ENCODE assay signal across 31 cellular contexts in the genomic region with DNA sequence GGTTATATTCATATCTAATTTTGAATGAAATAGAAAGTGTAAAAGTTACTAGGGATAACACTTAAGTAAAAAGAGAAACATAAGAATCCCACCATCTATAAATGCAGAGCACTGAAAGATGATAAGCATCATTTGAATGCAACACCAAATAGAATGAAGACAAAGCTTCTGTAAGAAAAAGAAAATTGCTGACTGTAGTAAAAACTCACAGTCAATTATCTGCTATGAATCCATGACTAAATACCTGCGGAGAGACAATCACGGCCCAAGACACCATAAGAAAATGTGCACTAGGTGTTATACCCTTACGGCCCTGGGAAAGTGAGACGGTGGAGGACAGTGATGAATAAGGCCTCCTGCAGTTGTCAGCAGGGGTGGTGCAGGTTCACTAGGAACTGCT. TPM values are rescaled to one million over a fixed set of nuclear protein-coding genes. Genes with fewer than 3 reads are reported as not detected.
"Had no signal": no experiment of that assay in that cellular context is flagged by ENCODE, and none has a peak within 500 bp of the region (broad histone marks: within the 10 kb centered on the region; RNA-seq: fewer than 3 reads in every experiment).

No MANE protein-coding gene starts in this region.

- H3K27ac ChIP-seq: brain microvascular endothelial cell, coronary artery, dorsolateral prefrontal cortex had no signal

- H3K36me3 ChIP-seq: brain microvascular endothelial cell had no signal

- H3K4me3 Mint-ChIP-seq: activated CD4-positive, alpha-beta memory T cell treated with anti-CD3 and anti-CD28 coated beads, Interleukin-2, amount 10 ng/mL, durations not matched to agents 7 days and 5 days; activated CD4-positive, alpha-beta T cell treated with anti-CD3 and anti-CD28 coated beads, Interleukin-2, amount 10 ng/mL, durations not matched to agents 7 days and 5 days; activated naive CD8-positive, alpha-beta T cell; activated T-cell treated with anti-CD3 and anti-CD28 coated beads, Interleukin-2, amount 50 U/mL, for 24 hours; activated T-cell treated with anti-CD3 and anti-CD28 coated beads, Interleukin-2, amount 50 U/mL, for 72 hours; central memory CD8-positive, alpha-beta T cell; dendritic cell treated with granulocyte-macrophage colony-stimulating factor and Interleukin-4, amounts not matched to agents 40 ng/mL and 50 ng/mL, for 4 days; endodermal cell had no signal

- H3K27me3 ChIP-seq: brain microvascular endothelial cell, dorsolateral prefrontal cortex had no signal

- H3K27me3 Mint-ChIP-seq: dendritic cell treated with granulocyte-macrophage colony-stimulating factor and Interleukin-4, amounts not matched to agents 40 ng/mL and 50 ng/mL, for 4 days had no signal

- FAIRE-seq: astrocyte, bronchial epithelial cell, frontal cortex had no signal

- H3K4me1 Mint-ChIP-seq: activated CD4-positive, alpha-beta memory T cell treated with anti-CD3 and anti-CD28 coated beads, Interleukin-2, amount 10 ng/mL, durations not matched to agents 7 days and 5 days; activated CD4-positive, alpha-beta T cell treated with anti-CD3 and anti-CD28 coated beads, Interleukin-2, amount 10 ng/mL, durations not matched to agents 7 days and 5 days; central memory CD8-positive, alpha-beta T cell; endodermal cell had no signal

- H3K27ac Mint-ChIP-seq: activated CD4-positive, alpha-beta memory T cell treated with anti-CD3 and anti-CD28 coated beads, Interleukin-2, amount 10 ng/mL, durations not matched to agents 7 days and 5 days; activated CD4-positive, alpha-beta T cell treated with anti-CD3 and anti-CD28 coated beads, Interleukin-2, amount 10 ng/mL, durations not matched to agents 7 days and 5 days; activated naive CD8-positive, alpha-beta T cell; activated T-cell treated with anti-CD3 and anti-CD28 coated beads, Interleukin-2, amount 50 U/mL, for 24 hours; activated T-cell treated with anti-CD3 and anti-CD28 coated beads, Interleukin-2, amount 50 U/mL, for 72 hours; dendritic cell treated with granulocyte-macrophage colony-stimulating factor and Interleukin-4, amounts not matched to agents 40 ng/mL and 50 ng/mL, for 4 days; endodermal cell had no signal

- DNase-seq: activated CD4-positive, alpha-beta memory T cell treated with anti-CD3 and anti-CD28 coated beads, Interleukin-2, amount 10 ng/mL, durations not matched to agents 7 days and 5 days; activated CD4-positive, alpha-beta T cell treated with anti-CD3 and anti-CD28 coated beads for 1 hour; activated CD4-positive, alpha-beta T cell treated with anti-CD3 and anti-CD28 coated beads for 4 hours; activated CD4-positive, alpha-beta T cell treated with anti-CD3 and anti-CD28 coated beads, Interleukin-2, amount 10 ng/mL, durations not matched to agents 7 days and 5 days; activated CD4-positive, alpha-beta T cell treated with anti-CD3 and anti-CD28 coated beads, Interleukin-2, amount 50 U/mL, for 4 hours; activated CD4-positive, CD25-positive, alpha-beta regulatory T cell; activated CD8-positive, alpha-beta memory T cell treated with anti-CD3 and anti-CD28 coated beads, Interleukin-2, amount 50 U/mL, for 48 hours; activated gamma-delta T cell; activated naive CD4-positive, alpha-beta T cell; activated naive CD4-positive, alpha-beta T cell treated with anti-CD3 and anti-CD28 coated beads, Interleukin-2, amount 50 U/mL, for 16 hours; activated T-cell treated with anti-CD3 and anti-CD28 coated beads for 4 hours; activated T-cell treated with anti-CD3 and anti-CD28 coated beads, Interleukin-2, amount 50 U/mL, for 24 hours; activated T-cell treated with anti-CD3 and anti-CD28 coated beads, Interleukin-2, amount 50 U/mL, for 72 hours; amniotic stem cell; anterior cingulate cortex; brain microvascular endothelial cell; dorsolateral prefrontal cortex; effector memory CD4-positive, alpha-beta T cell; endodermal cell; foreskin fibroblast; head of caudate nucleus; T-helper 2 cell had no signal

- H3K9me3 Mint-ChIP-seq: activated CD4-positive, alpha-beta memory T cell treated with anti-CD3 and anti-CD28 coated beads, Interleukin-2, amount 10 ng/mL, durations not matched to agents 7 days and 5 days; activated CD4-positive, alpha-beta T cell treated with anti-CD3 and anti-CD28 coated beads, Interleukin-2, amount 10 ng/mL, durations not matched to agents 7 days and 5 days; activated T-cell treated with anti-CD3 and anti-CD28 coated beads, Interleukin-2, amount 50 U/mL, for 24 hours; activated T-cell treated with anti-CD3 and anti-CD28 coated beads, Interleukin-2, amount 50 U/mL, for 72 hours; central memory CD8-positive, alpha-beta T cell; dendritic cell treated with granulocyte-macrophage colony-stimulating factor and Interleukin-4, amounts not matched to agents 40 ng/mL and 50 ng/mL, for 4 days; endodermal cell had no signal

- H3K36me3 Mint-ChIP-seq: activated naive CD8-positive, alpha-beta T cell had no signal

- ATAC-seq: activated T-cell treated with anti-CD3 and anti-CD28 coated beads, Interleukin-2, amount 50 U/mL, for 72 hours; esophagus mucosa had no signal

- H3K4me3 ChIP-seq: coronary artery, dorsolateral prefrontal cortex had no signal

RNA-seq across cellular contexts. Expression of gene OSR1, which starts 45.4 kb away (rescaled TPM):
- total RNA-seq: activated CD4-positive, alpha-beta memory T cell treated with anti-CD3 and anti-CD28 coated beads, Interleukin-2, amount 10 ng/mL, durations not matched to agents 7 days and 5 days; activated CD4-positive, alpha-beta T cell treated with anti-CD3 and anti-CD28 coated beads, Interleukin-2, amount 10 ng/mL, durations not matched to agents 7 days and 5 days; activated T-cell treated with anti-CD3 and anti-CD28 coated beads, Interleukin-2, amount 50 U/mL, for 72 hours; endodermal cell; epithelial cell of proximal tubule had no signal
